In genomic region chr9:35814106-35814840, GRCh38 we compare ENCODE assay signal across 9 cellular contexts. TPM values are rescaled to one million over a fixed set of nuclear protein-coding genes. Genes with fewer than 3 reads are reported as not detected.
A peak's percentile ranks its signal among the peaks of the same experiment; 100 is the strongest.
DNase-seq lines count a peak whose midpoint lies in the region; ATAC-seq and TF ChIP-seq lines count a peak whose summit lies in the region.
"Had no signal": no experiment of that assay in that cellular context is flagged by ENCODE, and none has a peak within 500 bp of the region (broad histone marks: within the 10 kb centered on the region; RNA-seq: fewer than 3 reads in every experiment).

No MANE protein-coding gene starts in this region.

- peaks cover 20 to 50% (median 36%) of the 10 kb centered on the region in 4 donors for H3K4me1 Mint-ChIP-seq in CD4-positive, alpha-beta memory T cell
- H3K4me1 Mint-ChIP-seq in activated naive CD8-positive, alpha-beta T cell treated with anti-CD3 and anti-CD28 coated beads, Interleukin-2, amount 50 U/mL, for 24 hours = peaks cover 53% of the 10 kb centered on the region

- H3K36me3 ChIP-seq in CD4-positive, alpha-beta memory T cell (ENCODE audit: insufficient read depth, low read length) = no peaks in the 10 kb centered on the region
- H3K36me3 ChIP-seq in heart left ventricle (peaks cover 0 to 8% (median 6%) of the 10 kb centered on the region in 9 donors), ovary (no peaks in the 10 kb centered on the region)

- peak in 1 of 5 donors; percentile 23 for DNase-seq in CD4-positive, alpha-beta memory T cell
- DNase-seq in NCI-H774 (lab: John Stamatoyannopoulos, UW) (peak; percentile 36), heart left ventricle (peak; percentile 68 to 85 (median 83)), ovary (peak; percentile 70 to 82 (median 73)), NCI-H446 treated with DMSO at 0.1 percent for 48 hours (lab: John Stamatoyannopoulos, UW) (no peak)
- peak; percentile 59 for DNase-seq in activated naive CD8-positive, alpha-beta T cell treated with anti-CD3 and anti-CD28 coated beads, Interleukin-2, amount 50 U/mL, for 24 hours

- no peaks in the 10 kb centered on the region for H3K27me3 ChIP-seq in CD4-positive, alpha-beta memory T cell (ENCODE audit: insufficient read depth, low read length)
- no peaks in the 10 kb centered on the region for H3K27me3 ChIP-seq in heart left ventricle
- H3K27me3 ChIP-seq in ovary = no peaks in the 10 kb centered on the region

- H3K36me3 Mint-ChIP-seq in CD4-positive, alpha-beta memory T cell = peaks cover 0 to 18% of the 10 kb centered on the region in 2 donors
- no peaks in the 10 kb centered on the region for H3K36me3 Mint-ChIP-seq in activated naive CD8-positive, alpha-beta T cell treated with anti-CD3 and anti-CD28 coated beads, Interleukin-2, amount 50 U/mL, for 24 hours (ENCODE audit: low read depth)

- TF ChIP-seq POLR2A in heart left ventricle (IDR thresholded peaks at IDR 0.05) = no peak
- TF ChIP-seq POLR2A in ovary (IDR thresholded peaks at IDR 0.05) = no peak

- peak; percentile 42 for TF ChIP-seq EP300 in ovary (IDR thresholded peaks at IDR 0.05)

- WGBS in heart left ventricle, 4 donors = 8 to 15% (median 9%) methylated on average over 15 to 29 of the region's 29 CpGs
- WGBS in ovary, 3 donors = 7 to 9% (median 8%) methylated on average over 23 to 29 of the region's 29 CpGs

- POLR2A ChIA-PET in CD4-positive, alpha-beta memory T cell (lab: Charles Lee; ENCODE audit: partially characterized antibody) = interaction anchor here (0.9 to 4.9 kb wide), 14 partner anchors 12 to 699 kb away, joined by 3 to 47 read pairs (median 5); partner anchors contain the start of genes ATOSB, CCDC107, CREB3 and FAM221B

- H3K27ac Mint-ChIP-seq in CD4-positive, alpha-beta memory T cell = peak overlapping the region; percentile 69 to 92 (median 89)
- H3K27ac Mint-ChIP-seq in activated naive CD8-positive, alpha-beta T cell treated with anti-CD3 and anti-CD28 coated beads, Interleukin-2, amount 50 U/mL, for 24 hours = peak overlapping the region; percentile 98

- ATAC-seq in GM18520 (IDR thresholded peaks at IDR 0.05; ENCODE audit: unreplicated experiment) (peak; percentile 8), HG03064 (IDR thresholded peaks at IDR 0.05; ENCODE audit: low read depth, unreplicated experiment) (peak; percentile 20), heart left ventricle (peak in 3 of 4 donors; percentile 15 to 60 (median 56))
- ATAC-seq in activated naive CD8-positive, alpha-beta T cell treated with anti-CD3 and anti-CD28 coated beads, Interleukin-2, amount 50 U/mL, for 24 hours = peak; percentile 0

- H3K4me3 Mint-ChIP-seq in CD4-positive, alpha-beta memory T cell = peak overlapping the region; percentile 85 to 98 (median 91)
- peak overlapping the region; percentile 93 for H3K4me3 Mint-ChIP-seq in activated naive CD8-positive, alpha-beta T cell treated with anti-CD3 and anti-CD28 coated beads, Interleukin-2, amount 50 U/mL, for 24 hours

- H3K27ac ChIP-seq in CD4-positive, alpha-beta memory T cell (ENCODE audit: low read depth, low read length) = peak overlapping the region; percentile 70
- H3K27ac ChIP-seq in heart left ventricle (peak overlapping the region; percentile 89 to 100 (median 98)), ovary (peak overlapping the region; percentile 89 to 96)

- CTCF ChIA-PET in CD4-positive, alpha-beta memory T cell (lab: Charles Lee; ENCODE audit: partially characterized antibody) = interaction anchor here (0.8 to 5.6 kb wide), 7 partner anchors 9 to 156 kb away, joined by 3 to 58 read pairs (median 4); partner anchors contain the start of genes CCDC107, FAM221B, RMRP and TLN1

- H3K4me1 ChIP-seq in CD4-positive, alpha-beta memory T cell (ENCODE audit: insufficient read depth, low read length) = peaks cover 34% of the 10 kb centered on the region
- H3K4me1 ChIP-seq in heart left ventricle = peaks cover 5 to 40% (median 31%) of the 10 kb centered on the region in 12 donors
- peaks cover 2% of the 10 kb centered on the region for H3K4me1 ChIP-seq in ovary (ENCODE audit: insufficient read depth)

- intact Hi-C loops in CD4-positive, alpha-beta memory T cell (cut with micrococcal nuclease) = loop anchor here (5.0 to 10.0 kb wide), 4 partner anchors 68 to 1149 kb away; partner anchors contain the start of genes CCL27, FANCG, RNF38 and VCP
- intact Hi-C loops in heart left ventricle (cut with DNase I) = loop anchor here in 5 of 10 donors (2.0 to 10.0 kb wide), 4 partner anchors 23 to 159 kb away; partner anchors contain the start of genes NPR2 (in 3 of the 5), CCDC107 (in 2 of the 5), RMRP (in 2 of the 5) and MSMP (in 1 of the 5)
- intact Hi-C loops in ovary (cut with DNase I) = loop anchor here in 1 of 4 donors (5.0 kb wide), 1 partner anchor 77 kb away; no protein-coding TSS in a partner anchor

- H3K9me3 ChIP-seq in CD4-positive, alpha-beta memory T cell (ENCODE audit: control insufficient read depth in 1 of 2, low read length in 2 of 2) = no peaks in the 10 kb centered on the region
- H3K9me3 ChIP-seq in heart left ventricle (no peaks in the 10 kb centered on the region), ovary (no peaks in the 10 kb centered on the region)

- peaks cover 0 to 3% (median 0%) of the 10 kb centered on the region in 8 donors for H3K9me3 Mint-ChIP-seq in CD4-positive, alpha-beta memory T cell
- H3K9me3 Mint-ChIP-seq in activated naive CD8-positive, alpha-beta T cell treated with anti-CD3 and anti-CD28 coated beads, Interleukin-2, amount 50 U/mL, for 24 hours = no peaks in the 10 kb centered on the region

- TF ChIP-seq CTCF in heart left ventricle (IDR thresholded peaks at IDR 0.05) (peak in 6 of 12 donors; percentile 18 to 40 (median 34)), ovary (IDR thresholded peaks at IDR 0.05) (no peak)

- H3K4me3 ChIP-seq in CD4-positive, alpha-beta memory T cell (ENCODE audit: low read length in 2 of 2) = peak overlapping the region; percentile 95 to 100
- H3K4me3 ChIP-seq in heart left ventricle = peak overlapping the region; percentile 67 to 99 (median 85)
- peak overlapping the region; percentile 74 for H3K4me3 ChIP-seq in ovary

- no peaks in the 10 kb centered on the region for H3K27me3 Mint-ChIP-seq in CD4-positive, alpha-beta memory T cell
- H3K27me3 Mint-ChIP-seq in activated naive CD8-positive, alpha-beta T cell treated with anti-CD3 and anti-CD28 coated beads, Interleukin-2, amount 50 U/mL, for 24 hours = no peaks in the 10 kb centered on the region

RNA-seq across cellular contexts. Expression of gene HINT2, which starts 0.6 kb away (rescaled TPM):
- total RNA-seq in CD4-positive, alpha-beta memory T cell = 10 to 100 TPM; 22.9 to 30.2 TPM
- polyA plus RNA-seq in CD4-positive, alpha-beta memory T cell = 100 to 1,000 TPM in 1 of 2 donors, 10 to 100 TPM in 1; 75.4 to 111 TPM
- total RNA-seq in heart left ventricle (10 to 100 TPM; 48.7 to 77.5 (median 57.4) TPM), ovary (10 to 100 TPM; 14.9 to 38.0 (median 24.9) TPM)
- polyA plus RNA-seq in heart left ventricle (100 to 1,000 TPM in 1 of 2 donors, 10 to 100 TPM in 1; 51.4 to 139 TPM), ovary (10 to 100 TPM; 26.1 to 36.0 TPM)

RNA-seq across cellular contexts. Expression of gene SPAG8, which starts 2.2 kb away (rescaled TPM):
- 1 to 10 TPM; 5.6 to 5.7 TPM for total RNA-seq in CD4-positive, alpha-beta memory T cell
- polyA plus RNA-seq in CD4-positive, alpha-beta memory T cell = 1 to 10 TPM; 1.0 to 1.7 TPM
- total RNA-seq in heart left ventricle = 1 to 10 TPM; 1.5 to 4.0 (median 2.5) TPM
- polyA plus RNA-seq in heart left ventricle = 1 to 10 TPM in 1 of 2 donors, under 1 TPM in 1; 0.58 to 4.2 TPM
- 10 to 100 TPM in 1 of 7 donors, 1 to 10 TPM in 6; 2.1 to 28.1 (median 5.0) TPM for total RNA-seq in ovary
- polyA plus RNA-seq in ovary = 1 to 10 TPM; 2.1 to 3.0 TPM
- total RNA-seq: dermis microvascular lymphatic vessel endothelial cell had no signal

RNA-seq across cellular contexts. Expression of gene FAM221B, which starts 14.3 kb away (rescaled TPM):
- total RNA-seq in CD4-positive, alpha-beta memory T cell = not detected
- polyA plus RNA-seq in CD4-positive, alpha-beta memory T cell = not detected
- not detected for total RNA-seq in heart left ventricle
- polyA plus RNA-seq in heart left ventricle = not detected
- total RNA-seq in ovary = not detected
- polyA plus RNA-seq in ovary = not detected
- total RNA-seq: dermis microvascular lymphatic vessel endothelial cell had no signal

RNA-seq across cellular contexts. Expression of gene TMEM8B, which starts 14.8 kb away (rescaled TPM):
- 10 to 100 TPM in 1 of 2 experiments, 1 to 10 TPM in 1; 7.4 to 10.5 TPM for total RNA-seq in CD4-positive, alpha-beta memory T cell
- polyA plus RNA-seq in CD4-positive, alpha-beta memory T cell = 1 to 10 TPM; 2.0 to 2.4 TPM
- total RNA-seq in heart left ventricle = 10 to 100 TPM; 10.8 to 21.4 (median 18.2) TPM
- polyA plus RNA-seq in heart left ventricle = 1 to 10 TPM; 7.9 to 8.1 TPM
- total RNA-seq in ovary = 10 to 100 TPM; 11.2 to 42.8 (median 37.0) TPM
- 10 to 100 TPM; 17.2 to 20.6 TPM for polyA plus RNA-seq in ovary

RNA-seq across cellular contexts. Expression of gene NPR2, which starts 22.9 kb away (rescaled TPM):
- 10 to 100 TPM; 15.8 to 15.9 TPM for total RNA-seq in CD4-positive, alpha-beta memory T cell
- polyA plus RNA-seq in CD4-positive, alpha-beta memory T cell = 1 to 10 TPM in 1 of 2 donors, under 1 TPM in 1; 0.97 to 3.3 TPM
- total RNA-seq in heart left ventricle (10 to 100 TPM; 15.2 to 36.4 (median 23.7) TPM), ovary (10 to 100 TPM in 5 of 7 donors, 1 to 10 TPM in 2; 5.5 to 30.1 (median 18.0) TPM)
- polyA plus RNA-seq in heart left ventricle (10 to 100 TPM; 10.2 to 14.5 TPM), ovary (10 to 100 TPM; 15.4 to 54.4 TPM)

Comparison
In these comparisons a context has a peak if more than half of its experiments do, and no peak if none do; other contexts are left out.
1. ATAC-seq: peak in every context shown above with its lines; median percentile 56 in heart left ventricle; 20 in HG03064; 8 in GM18520; 0 in activated naive CD8-positive, alpha-beta T cell treated with anti-CD3 and anti-CD28 coated beads, Interleukin-2, amount 50 U/mL, for 24 hours.